In genomic region chr2:66433695-66433944, GRCh38 we compare ENCODE assay signal across 1 cellular context.
TF ChIP-seq lines count a peak whose summit lies in the region.

No MANE protein-coding gene starts in this region.

TF ChIP-seq in HepG2, 621 proteins besides CTCF, POLR2A, EP300 and RAD21 (continued from another document):
- TF ChIP-seq HOXD1 (CRISPR knock-in tag; IDR thresholded peaks at IDR 0.05) (peak; percentile 4; the same call in 1 of the 2 replicates), ZNF674 (CRISPR knock-in tag; IDR thresholded peaks at IDR 0.05; ENCODE audit: low read depth) (0 out of 2 replicates have a peak, but pooled peaks have one; percentile 20), RNF2 (conservative IDR thresholded peaks at IDR 0.05; ENCODE audit: low read depth) (0 out of 2 replicates have a peak, but pooled peaks have one; percentile 3), PHF20 (CRISPR knock-in tag; IDR thresholded peaks at IDR 0.05) (0 out of 2 replicates have a peak, but pooled peaks have one; percentile 3), DR1 (CRISPR knock-in tag; IDR thresholded peaks at IDR 0.05) (no peak), ELF4 (CRISPR knock-in tag; IDR thresholded peaks at IDR 0.05; ENCODE audit: borderline replicate concordance) (0 out of 2 replicates have a peak, but pooled peaks have one; percentile 45)
TF ChIP-seq in HepG2: peak in this region for 11.
